In genomic region chr19:38850231-38850975, GRCh38 we compare ENCODE assay signal across 8 cellular contexts. TPM values are rescaled to one million over a fixed set of nuclear protein-coding genes. Genes with fewer than 3 reads are reported as not detected.
DNase-seq lines count a peak whose midpoint lies in the region; ATAC-seq and TF ChIP-seq lines count a peak whose summit lies in the region.

No MANE protein-coding gene starts in this region.

- peak overlapping the region; percentile 83 for H3K4me3 ChIP-seq in coronary artery

- peak overlapping the region; percentile 96 to 99 for H3K27ac ChIP-seq in coronary artery

- H3K27me3 Mint-ChIP-seq in activated CD4-positive, alpha-beta T cell treated with anti-CD3 and anti-CD28 coated beads, Interleukin-2, amount 10 ng/mL, durations not matched to agents 7 days and 5 days: no peaks in the 10 kb centered on the region

- intact Hi-C loops in left colon (cut with DNase I, micrococcal nuclease): no loop called here

- peak overlapping the region; percentile 94 for H3K4me3 Mint-ChIP-seq in activated CD4-positive, alpha-beta T cell treated with anti-CD3 and anti-CD28 coated beads, Interleukin-2, amount 10 ng/mL, durations not matched to agents 7 days and 5 days

- H3K27ac Mint-ChIP-seq in activated CD4-positive, alpha-beta T cell treated with anti-CD3 and anti-CD28 coated beads, Interleukin-2, amount 10 ng/mL, durations not matched to agents 7 days and 5 days: peak overlapping the region; percentile 100

- peak; percentile 3 for TF ChIP-seq CTCF in coronary artery (IDR thresholded peaks at IDR 0.05)

- DNase-seq in C1 segment of cervical spinal cord (lab: John Stamatoyannopoulos, UW): peak; percentile 99 to 100 (median 100)
- peak; percentile 100 for DNase-seq in NCI-H526 treated with DMSO at 0.1 percent for 48 hours (lab: John Stamatoyannopoulos, UW)
- DNase-seq in activated CD4-positive, alpha-beta T cell treated with anti-CD3 and anti-CD28 coated beads, Interleukin-2, amount 10 ng/mL, durations not matched to agents 7 days and 5 days: peak; percentile 100
- peak; percentile 100 for DNase-seq in coronary artery (ENCODE audit: low spot score)
- peak; percentile 99 to 100 for DNase-seq in left colon
- DNase-seq in stimulated activated CD4-positive, alpha-beta T cell treated with anti-CD3 and anti-CD28 coated beads, Interleukin-1b, Interleukin-23, amount 100 ng/mL, for 4 hours (ENCODE audit: low read depth in 2 of 2): peak; percentile 94 to 99

- peaks cover 34% of the 10 kb centered on the region for H3K36me3 Mint-ChIP-seq in activated CD4-positive, alpha-beta T cell treated with anti-CD3 and anti-CD28 coated beads, Interleukin-2, amount 10 ng/mL, durations not matched to agents 7 days and 5 days (ENCODE audit: low read depth)

- POLR2A ChIA-PET in activated CD4-positive, alpha-beta T cell treated with anti-CD3 and anti-CD28 coated beads, Interleukin-2, amount 10 ng/mL, durations not matched to agents 7 days and 5 days (lab: Charles Lee): no interaction called here

- CTCF ChIA-PET in activated CD4-positive, alpha-beta T cell treated with anti-CD3 and anti-CD28 coated beads, Interleukin-2, amount 10 ng/mL, durations not matched to agents 7 days and 5 days (lab: Charles Lee): no interaction called here

- peak; percentile 59 for ATAC-seq in GM19351 (IDR thresholded peaks at IDR 0.05; ENCODE audit: unreplicated experiment)
- peak; percentile 66 for ATAC-seq in HG03520 (IDR thresholded peaks at IDR 0.05; ENCODE audit: unreplicated experiment)
- peak; percentile 71 for ATAC-seq in left colon

- H3K9me3 Mint-ChIP-seq in activated CD4-positive, alpha-beta T cell treated with anti-CD3 and anti-CD28 coated beads, Interleukin-2, amount 10 ng/mL, durations not matched to agents 7 days and 5 days: no peaks in the 10 kb centered on the region

- H3K4me1 Mint-ChIP-seq in activated CD4-positive, alpha-beta T cell treated with anti-CD3 and anti-CD28 coated beads, Interleukin-2, amount 10 ng/mL, durations not matched to agents 7 days and 5 days: peaks cover 49% of the 10 kb centered on the region

RNA-seq across cellular contexts. Expression of gene HNRNPL, which starts 0.6 kb away (rescaled TPM):
- 100 to 1,000 TPM; 517 to 535 TPM for total RNA-seq in activated CD4-positive, alpha-beta T cell treated with anti-CD3 and anti-CD28 coated beads, Interleukin-2, amount 10 ng/mL, durations not matched to agents 7 days and 5 days
- total RNA-seq in left colon: 100 to 1,000 TPM; 269 to 281 TPM

RNA-seq across cellular contexts. Expression of gene ECH1, which starts 18.8 kb away (rescaled TPM):
- 100 to 1,000 TPM; 143 to 144 TPM for total RNA-seq in activated CD4-positive, alpha-beta T cell treated with anti-CD3 and anti-CD28 coated beads, Interleukin-2, amount 10 ng/mL, durations not matched to agents 7 days and 5 days
- 100 to 1,000 TPM; 292 to 483 TPM for total RNA-seq in left colon

RNA-seq across cellular contexts. Expression of gene RINL, which starts 27.7 kb away (rescaled TPM):
- 10 to 100 TPM; 65.0 to 66.9 TPM for total RNA-seq in activated CD4-positive, alpha-beta T cell treated with anti-CD3 and anti-CD28 coated beads, Interleukin-2, amount 10 ng/mL, durations not matched to agents 7 days and 5 days
- total RNA-seq in left colon: 1 to 10 TPM; 3.2 to 3.4 TPM

RNA-seq across cellular contexts. Expression of gene LGALS4, which starts 37.7 kb away (rescaled TPM):
- 1 to 10 TPM; 2.1 to 2.3 TPM for total RNA-seq in activated CD4-positive, alpha-beta T cell treated with anti-CD3 and anti-CD28 coated beads, Interleukin-2, amount 10 ng/mL, durations not matched to agents 7 days and 5 days
- total RNA-seq in left colon: 1,000 to 10,000 TPM; 7,382 to 8,588 TPM

RNA-seq across cellular contexts. Expression of gene SIRT2, which starts 49.0 kb away (rescaled TPM):
- total RNA-seq in activated CD4-positive, alpha-beta T cell treated with anti-CD3 and anti-CD28 coated beads, Interleukin-2, amount 10 ng/mL, durations not matched to agents 7 days and 5 days: 10 to 100 TPM; 45.2 to 47.1 TPM
- 10 to 100 TPM; 32.9 to 39.9 TPM for total RNA-seq in left colon

Comparison
In these comparisons a context has a peak if more than half of its experiments do, and no peak if none do; other contexts are left out.
1. Peak in every context shown above with its lines: DNase-seq, ATAC-seq, H3K4me3 ChIP-seq and H3K27ac ChIP-seq.
2. RNA of gene RINL, which starts 27.7 kb away (total RNA-seq): 65.0 to 66.9 TPM in activated CD4-positive, alpha-beta T cell treated with anti-CD3 and anti-CD28 coated beads, Interleukin-2, amount 10 ng/mL, durations not matched to agents 7 days and 5 days; 3.2 to 3.4 TPM in left colon; every median in the first group is over 10 times any median in the second.